In genomic region chr4:141962486-141962885, GRCh38 we compare ENCODE assay signal across 3 cellular contexts.
"Had no signal": no experiment of that assay in that cellular context is flagged by ENCODE, and none has a peak within 500 bp of the region (broad histone marks: within the 10 kb centered on the region; RNA-seq: fewer than 3 reads in every experiment).

No MANE protein-coding gene starts in this region.

- DNase-seq: GDM1, GF-D8 had no signal

- ATAC-seq: GM12878 had no signal

- H3K4me3 ChIP-seq: GM12878 had no signal
